31 cellular contexts compared by ENCODE assay signal in the genomic region with DNA sequence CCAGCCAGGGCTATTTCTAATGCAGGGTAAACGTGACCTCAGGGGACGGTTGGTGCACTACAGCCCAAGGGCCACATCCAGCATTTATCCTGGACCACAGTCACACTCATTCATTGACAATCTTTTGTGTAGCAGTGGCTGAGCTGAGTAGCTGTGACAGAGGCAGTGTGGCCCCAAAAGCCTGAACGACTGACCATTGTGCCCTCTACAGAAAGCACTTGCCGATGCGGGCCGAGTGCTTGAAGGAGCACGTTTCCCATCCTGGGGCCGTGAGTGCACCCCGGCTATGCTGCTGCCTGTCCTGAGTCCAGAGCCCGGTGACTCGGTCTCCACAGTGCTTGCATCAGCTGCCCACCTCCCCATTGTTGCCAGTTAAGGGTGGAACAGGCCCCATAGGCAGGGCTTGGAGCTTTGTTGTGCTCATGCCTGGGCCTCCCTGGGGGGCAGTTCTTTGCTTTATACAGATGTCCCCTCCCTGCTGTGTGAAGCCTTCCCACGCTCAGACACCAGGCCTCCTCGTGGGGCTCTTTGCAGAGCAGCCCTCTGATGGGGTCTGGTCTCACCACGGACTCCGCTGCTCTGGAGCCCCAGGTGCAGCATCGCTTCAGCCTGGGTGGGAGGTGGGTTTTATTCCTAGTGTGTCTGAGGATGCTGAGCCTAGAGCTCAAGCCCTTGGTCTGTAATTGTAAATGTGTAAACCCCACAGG. TPM values are rescaled to one million over a fixed set of nuclear protein-coding genes. Genes with fewer than 3 reads are reported as not detected.
A peak's percentile ranks its signal among the peaks of the same experiment; 100 is the strongest.
DNase-seq lines count a peak whose midpoint lies in the region; ATAC-seq and TF ChIP-seq lines count a peak whose summit lies in the region.
"Had no signal": no experiment of that assay in that cellular context is flagged by ENCODE, and none has a peak within 500 bp of the region (broad histone marks: within the 10 kb centered on the region; RNA-seq: fewer than 3 reads in every experiment).

No MANE protein-coding gene starts in this region.

- H3K27me3 ChIP-seq in RWPE2 (ENCODE audit: insufficient read depth, poor library complexity, severe bottlenecking): no peaks in the 10 kb centered on the region
- H3K27me3 ChIP-seq: BE2C, breast epithelium, heart right ventricle, pancreas, vagina had no signal

- ATAC-seq in Right ventricle myocardium superior (ENCODE audit: poor library complexity): no peak
- no peak for ATAC-seq in left ventricle myocardium superior
- ATAC-seq in RWPE2 (ENCODE audit: low read depth): no peak
- ATAC-seq in GM21423 (IDR thresholded peaks at IDR 0.05; ENCODE audit: unreplicated experiment): no peak
- ATAC-seq: activated CD4-positive, CD25-positive, alpha-beta regulatory T cell treated with anti-CD3 and anti-CD28 coated beads, Interleukin-2, amount 50 U/mL, for 24 hours; activated naive CD4-positive, alpha-beta T cell treated with anti-CD3 and anti-CD28 coated beads, Interleukin-2, amount 50 U/mL, for 72 hours; pancreas had no signal

- no peaks in the 10 kb centered on the region for H3K4me1 ChIP-seq in RWPE2 (ENCODE audit: insufficient read depth, poor library complexity, severe bottlenecking)
- H3K4me1 ChIP-seq: BE2C, breast epithelium, heart right ventricle, pancreas, vagina had no signal

- H3K9me3 ChIP-seq in RWPE2 (ENCODE audit: severe bottlenecking): no peaks in the 10 kb centered on the region
- H3K9me3 ChIP-seq: BE2C, breast epithelium, heart right ventricle, pancreas, thoracic aorta, vagina had no signal

- DNase-seq in Right ventricle myocardium superior: peak; percentile 22
- DNase-seq in left ventricle myocardium superior: no peak
- peak; percentile 76 for DNase-seq in RWPE2 (ENCODE audit: low spot score)
- DNase-seq in mesenteric fat pad (ENCODE audit: low spot score): peak; percentile 81
- DNase-seq in RPMI8226: no peak
- DNase-seq in glomerular visceral epithelial cell (ENCODE audit: extremely low spot score): no peak
- DNase-seq: activated CD4-positive, alpha-beta T cell treated with anti-CD3 and anti-CD28 coated beads, Interleukin-2, amount 50 U/mL, for 4 hours; BE2C; CD8-positive, alpha-beta memory T cell; DMS 273 treated with DMSO at 0.1 percent for 48 hours; foreskin melanocyte; HCEC 1CT; heart right ventricle; kidney; NCI-H1694 treated with DMSO at 0.1 percent for 48 hours; NCI-H2171; NCI-H524; nephron progenitor cell; pancreas; retina; small intestine; stimulated activated naive CD4-positive, alpha-beta T cell treated with Interleukin-2 at 50 U/mL for 16 hours had no signal

- H3K27ac ChIP-seq in RWPE2 (ENCODE audit: poor library complexity, severe bottlenecking): no peak overlapping the region
- H3K27ac ChIP-seq: breast epithelium, heart right ventricle, pancreas, RWPE1, SK-N-MC, thoracic aorta, vagina had no signal

- no peak overlapping the region for H3K4me3 ChIP-seq in RWPE2 (ENCODE audit: severe bottlenecking)
- H3K4me3 ChIP-seq: breast epithelium, heart right ventricle, lung, pancreas, SK-N-MC, thoracic aorta, vagina had no signal

- intact Hi-C loops in Right ventricle myocardium superior (cut with DNase I) (loop anchor here (10.0 kb wide), 1 partner anchor 197 kb away; no protein-coding TSS in a partner anchor), left ventricle myocardium superior (cut with micrococcal nuclease) (loop anchor here (10.0 kb wide), 1 partner anchor 197 kb away; no protein-coding TSS in a partner anchor)

- H3K36me3 ChIP-seq in RWPE2 (ENCODE audit: low read depth): no peaks in the 10 kb centered on the region
- H3K36me3 ChIP-seq: BE2C, breast epithelium, pancreas, thoracic aorta, vagina had no signal

- TF ChIP-seq CTCF in RWPE2 (IDR thresholded peaks at IDR 0.05; ENCODE audit: poor library complexity, severe bottlenecking): no peak

RNA-seq across cellular contexts. Expression of a gene that starts 13.0 kb away (rescaled TPM):
- 27.9 TPM for total RNA-seq in Right ventricle myocardium superior
- 27.5 TPM for total RNA-seq in left ventricle myocardium superior
- total RNA-seq in mesenteric fat pad: 40.8 TPM

RNA-seq across cellular contexts. Expression of a gene that starts 30.8 kb away (rescaled TPM):
- total RNA-seq in Right ventricle myocardium superior (41.1 TPM), left ventricle myocardium superior (39.3 TPM), mesenteric fat pad (87.2 TPM)

RNA-seq across cellular contexts. Expression of a gene that starts 56.2 kb away (rescaled TPM):
- total RNA-seq in Right ventricle myocardium superior: 12.7 TPM
- total RNA-seq in left ventricle myocardium superior: 11.7 TPM
- 53.5 TPM for total RNA-seq in mesenteric fat pad

Comparison
In these comparisons a context has a peak if more than half of its experiments do, and no peak if none do; other contexts are left out.
1. DNase-seq: peak in Right ventricle myocardium superior (single experiment), RWPE2 (single experiment) and mesenteric fat pad (single experiment); none in left ventricle myocardium superior (single experiment), RPMI8226 (single experiment) and glomerular visceral epithelial cell (single experiment).